28 cellular contexts compared by ENCODE assay signal in the genomic region with DNA sequence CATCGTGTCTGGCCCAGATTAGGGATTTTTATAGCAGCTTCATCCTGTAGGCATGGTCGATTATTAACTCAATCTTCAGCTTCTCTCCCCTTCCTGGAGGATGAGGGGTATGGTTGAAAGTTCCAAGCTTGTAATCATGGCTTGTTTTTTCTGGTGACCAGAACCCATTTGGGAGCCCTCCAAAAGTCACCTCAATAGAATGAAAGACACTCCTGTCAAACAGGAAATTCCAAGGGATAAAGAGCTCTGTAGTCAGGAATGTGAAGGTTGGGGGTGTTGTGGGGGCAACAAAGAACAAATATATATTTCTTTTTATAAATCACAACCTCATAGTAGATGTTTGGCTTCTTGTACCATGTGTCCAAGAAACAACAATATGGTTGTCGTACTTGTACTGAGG.
"Had no signal": no experiment of that assay in that cellular context is flagged by ENCODE, and none has a peak within 500 bp of the region (broad histone marks: within the 10 kb centered on the region; RNA-seq: fewer than 3 reads in every experiment).

No MANE protein-coding gene starts in this region.

- H3K9me3 Mint-ChIP-seq: mesothelial cell of epicardium; natural killer cell treated with Interleukin-12 subunit alpha and Interleukin-12 subunit beta and Interleukin-15 and Interleukin-18, amount 100 ng/mL, for 72 hours had no signal

- H3K9me3 ChIP-seq: esophagus squamous epithelium, left lung, mucosa of descending colon, prostate gland, right atrium auricular region, suprapubic skin, transverse colon, upper lobe of right lung, uterus had no signal

- H3K36me3 ChIP-seq: esophagus squamous epithelium, left lung, neural progenitor cell, prostate gland, right atrium auricular region, suprapubic skin, transverse colon, upper lobe of right lung, uterus had no signal

- DNase-seq: cortex of kidney; effector memory CD8-positive, alpha-beta T cell; erythroblast; esophagus squamous epithelium; foreskin melanocyte; kidney; left cardiac atrium; left lung; mesenchymal stem cell; mucosa of descending colon; naive B cell; stimulated activated CD4-positive, alpha-beta T cell treated with anti-CD3 and anti-CD28 coated beads, Interleukin-12 subunit alpha, Interleukin-12 subunit beta, amount 100 ng/mL, for 4 hours; stimulated activated CD4-positive, alpha-beta T cell treated with anti-CD3 and anti-CD28 coated beads, Interleukin-1b, Interleukin-23, amount 100 ng/mL, for 48 hours; stimulated activated CD4-positive, alpha-beta T cell treated with anti-CD3 and anti-CD28 coated beads, Interleukin-4, amount 100 ng/mL, for 1 hour; stimulated activated CD8-positive, alpha-beta memory T cell treated with anti-CD3 and anti-CD28 coated beads, Interleukin-4, amount 100 ng/mL, for 48 hours; stimulated activated naive CD4-positive, alpha-beta T cell; stimulated activated naive CD8-positive, alpha-beta T cell treated with anti-CD3 and anti-CD28 coated beads, Interleukin-15, amount 100 ng/mL, for 72 hours; transverse colon; upper lobe of right lung; uterus had no signal

- H3K27ac Mint-ChIP-seq: effector memory CD8-positive, alpha-beta T cell; mesothelial cell of epicardium; naive B cell; natural killer cell treated with Interleukin-12 subunit alpha and Interleukin-12 subunit beta and Interleukin-15 and Interleukin-18, amount 100 ng/mL, for 72 hours; neural progenitor cell; stimulated activated naive CD8-positive, alpha-beta T cell treated with anti-CD3 and anti-CD28 coated beads, Interleukin-15, amount 100 ng/mL, for 72 hours had no signal

- H3K4me1 ChIP-seq: esophagus squamous epithelium, left lung, prostate gland, right atrium auricular region, suprapubic skin, transverse colon, upper lobe of right lung, uterus had no signal

- H3K27me3 Mint-ChIP-seq: effector memory CD8-positive, alpha-beta T cell; naive B cell; natural killer cell treated with Interleukin-12 subunit alpha and Interleukin-12 subunit beta and Interleukin-15 and Interleukin-18, amount 100 ng/mL, for 72 hours; stimulated activated naive CD8-positive, alpha-beta T cell treated with anti-CD3 and anti-CD28 coated beads, Interleukin-15, amount 100 ng/mL, for 72 hours had no signal

- H3K4me3 Mint-ChIP-seq: effector memory CD8-positive, alpha-beta T cell; mesothelial cell of epicardium; naive B cell; natural killer cell treated with Interleukin-12 subunit alpha and Interleukin-12 subunit beta and Interleukin-15 and Interleukin-18, amount 100 ng/mL, for 72 hours; neural progenitor cell; stimulated activated naive CD8-positive, alpha-beta T cell treated with anti-CD3 and anti-CD28 coated beads, Interleukin-15, amount 100 ng/mL, for 72 hours had no signal

- H3K4me1 Mint-ChIP-seq: naive B cell; stimulated activated naive CD8-positive, alpha-beta T cell treated with anti-CD3 and anti-CD28 coated beads, Interleukin-15, amount 100 ng/mL, for 72 hours had no signal

- H3K9ac ChIP-seq: neural progenitor cell had no signal

- H3K4me3 ChIP-seq: esophagus squamous epithelium, left lung, mucosa of descending colon, neural progenitor cell, prostate gland, right atrium auricular region, smooth muscle cell, suprapubic skin, transverse colon, upper lobe of right lung, uterus had no signal

- H3K27me3 ChIP-seq: esophagus squamous epithelium, left lung, neural progenitor cell, right atrium auricular region, suprapubic skin, transverse colon, upper lobe of right lung, uterus had no signal

- ATAC-seq: effector memory CD8-positive, alpha-beta T cell; left cardiac atrium; left lung; mucosa of descending colon; natural killer cell treated with Interleukin-12 subunit alpha and Interleukin-12 subunit beta and Interleukin-15 and Interleukin-18, amount 100 ng/mL, for 72 hours; sciatic nerve; stimulated activated naive CD8-positive, alpha-beta T cell treated with anti-CD3 and anti-CD28 coated beads, Interleukin-15, amount 100 ng/mL, for 72 hours; upper lobe of right lung had no signal

- H3K36me3 Mint-ChIP-seq: mesothelial cell of epicardium; naive B cell; natural killer cell treated with Interleukin-12 subunit alpha and Interleukin-12 subunit beta and Interleukin-15 and Interleukin-18, amount 100 ng/mL, for 72 hours had no signal

- H3K27ac ChIP-seq: esophagus squamous epithelium, left lung, neural progenitor cell, prostate gland, right atrium auricular region, suprapubic skin, transverse colon, upper lobe of right lung, uterus had no signal
